ENCODE assay signal across 24 cellular contexts in genomic region chr7:122791959-122792545, GRCh38.
"Had no signal": no experiment of that assay in that cellular context is flagged by ENCODE, and none has a peak within 500 bp of the region (broad histone marks: within the 10 kb centered on the region; RNA-seq: fewer than 3 reads in every experiment).

No MANE protein-coding gene starts in this region.

- H3K9ac ChIP-seq: parathyroid adenoma had no signal

- ATAC-seq: activated T-cell treated with anti-CD3 and anti-CD28 coated beads, Interleukin-2, amount 50 U/mL, for 4 hours; activated T-helper 17 cell treated with anti-CD3 and anti-CD28 coated beads, Interleukin-2, amount 50 U/mL, for 72 hours; esophagus mucosa; foreskin keratinocyte; heart left ventricle; left lung; stimulated activated naive CD8-positive, alpha-beta T cell treated with anti-CD3 and anti-CD28 coated beads, Interleukin-15, Interleukin-2, amounts not matched to agents 100 U/mL and 50 U/mL, for 24 hours; T-helper 17 cell had no signal

- H3K27ac ChIP-seq: foreskin keratinocyte, heart left ventricle, left lung, parathyroid adenoma, right atrium auricular region, spleen, testis, transverse colon had no signal

- DNase-seq: activated CD4-positive, alpha-beta memory T cell treated with anti-CD3 and anti-CD28 coated beads, Interleukin-2, amount 10 ng/mL, durations not matched to agents 7 days and 5 days; activated CD4-positive, alpha-beta T cell treated with anti-CD3 and anti-CD28 coated beads for 1 hour; activated CD4-positive, alpha-beta T cell treated with anti-CD3 and anti-CD28 coated beads, Interleukin-2, amount 10 ng/mL, durations not matched to agents 7 days and 5 days; activated gamma-delta T cell treated with Interleukin-2 at 50 U/mL for 16 hours; activated naive CD4-positive, alpha-beta T cell treated with anti-CD3 and anti-CD28 coated beads, Interleukin-2, amount 50 U/mL, for 16 hours; activated T-cell treated with anti-CD3 and anti-CD28 coated beads, Interleukin-2, amount 50 U/mL, for 4 hours; amygdala; central memory CD4-positive, alpha-beta T cell; endodermal cell; foreskin keratinocyte; heart left ventricle; hypothalamus; kidney glomerular epithelial cell; left lung; spleen; stimulated activated naive CD8-positive, alpha-beta T cell treated with anti-CD3 and anti-CD28 coated beads, Interleukin-15, Interleukin-2, amounts not matched to agents 100 U/mL and 50 U/mL, for 24 hours; T-helper 17 cell; testis; transverse colon had no signal

- H3K4me3 ChIP-seq: heart left ventricle, left lung, lung, right atrium auricular region, spleen, testis, transverse colon had no signal

- H2AFZ ChIP-seq: parathyroid adenoma had no signal

- H3K9me3 ChIP-seq: left lung, right atrium auricular region, spleen, testis, transverse colon had no signal

- H3K36me3 ChIP-seq: heart left ventricle, left lung, spleen, transverse colon had no signal

- H3K4me1 ChIP-seq: foreskin keratinocyte, heart left ventricle, left lung, parathyroid adenoma, right atrium auricular region, spleen, transverse colon had no signal

- H3K27me3 ChIP-seq: foreskin keratinocyte, heart left ventricle, left lung, right atrium auricular region, spleen, testis, transverse colon had no signal

- H3K79me2 ChIP-seq: parathyroid adenoma had no signal
